ENCODE assay signal across 2 cellular contexts in the genomic region with DNA sequence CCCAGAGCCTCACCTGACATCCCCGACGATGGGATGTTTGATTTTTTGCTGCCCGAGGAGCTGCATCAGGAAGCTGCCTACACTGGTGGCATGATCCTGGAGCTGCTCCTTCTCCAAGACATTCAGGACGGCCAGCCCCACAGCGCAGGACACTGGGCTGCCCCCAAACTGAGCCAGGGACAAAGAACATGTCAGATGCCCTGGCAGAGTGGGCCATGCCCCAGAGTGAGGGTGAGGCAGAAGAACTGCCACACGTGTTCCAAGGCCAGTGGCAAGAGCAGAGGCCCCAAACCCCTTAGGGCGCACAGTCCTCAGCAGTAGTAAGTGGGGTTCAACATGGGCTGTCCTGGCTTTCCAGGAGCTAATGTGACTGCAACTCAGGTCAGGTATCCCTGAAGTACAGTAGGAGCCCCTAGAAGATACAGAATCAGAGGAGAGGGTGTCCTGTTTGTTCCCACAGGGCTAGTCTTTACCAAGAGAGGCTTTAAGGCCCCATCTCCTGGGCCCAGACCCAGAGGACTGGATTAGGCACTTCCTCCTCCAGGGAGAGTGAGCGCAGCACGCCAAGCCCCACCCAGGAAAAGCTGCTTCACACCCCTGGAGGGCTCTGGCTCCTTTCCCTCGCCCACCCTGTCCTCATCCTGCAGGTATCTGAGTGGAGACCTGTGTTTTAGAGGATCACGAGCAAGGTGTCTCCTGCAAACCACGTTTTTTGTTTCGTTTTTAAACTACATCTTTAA.
TF ChIP-seq lines count a peak whose summit lies in the region.

No MANE protein-coding gene starts in this region.

TF ChIP-seq in HepG2, 621 proteins besides CTCF, POLR2A, EP300 and RAD21:
- TF ChIP-seq RBFOX2 (IDR thresholded peaks at IDR 0.05; ENCODE audit: low read depth, low read length) (no peak), ZNF30 (CRISPR knock-in tag; IDR thresholded peaks at IDR 0.05) (no peak), ZFP41 (CRISPR knock-in tag; IDR thresholded peaks at IDR 0.05; ENCODE audit: borderline replicate concordance) (no peak), AGO2 (optimal IDR thresholded peaks at IDR 0.05; ENCODE audit: low read depth, low read length) (peak; percentile 50), ELF4 (CRISPR knock-in tag; IDR thresholded peaks at IDR 0.05; ENCODE audit: borderline replicate concordance) (no peak), RBM22 (optimal IDR thresholded peaks at IDR 0.05; ENCODE audit: low read length) (peak; percentile 2), SRSF4 (IDR thresholded peaks at IDR 0.05; ENCODE audit: low read depth, low read length, poor library complexity, severe bottlenecking) (no peak), POLR2G (IDR thresholded peaks at IDR 0.05; ENCODE audit: low read depth, low read length) (0 out of 2 replicates have a peak, but pooled peaks have one; percentile 28), ZBTB3 (CRISPR knock-in tag; IDR thresholded peaks at IDR 0.05; ENCODE audit: borderline replicate concordance, low read depth) (no peak)
- TF ChIP-seq, protein P1, sequence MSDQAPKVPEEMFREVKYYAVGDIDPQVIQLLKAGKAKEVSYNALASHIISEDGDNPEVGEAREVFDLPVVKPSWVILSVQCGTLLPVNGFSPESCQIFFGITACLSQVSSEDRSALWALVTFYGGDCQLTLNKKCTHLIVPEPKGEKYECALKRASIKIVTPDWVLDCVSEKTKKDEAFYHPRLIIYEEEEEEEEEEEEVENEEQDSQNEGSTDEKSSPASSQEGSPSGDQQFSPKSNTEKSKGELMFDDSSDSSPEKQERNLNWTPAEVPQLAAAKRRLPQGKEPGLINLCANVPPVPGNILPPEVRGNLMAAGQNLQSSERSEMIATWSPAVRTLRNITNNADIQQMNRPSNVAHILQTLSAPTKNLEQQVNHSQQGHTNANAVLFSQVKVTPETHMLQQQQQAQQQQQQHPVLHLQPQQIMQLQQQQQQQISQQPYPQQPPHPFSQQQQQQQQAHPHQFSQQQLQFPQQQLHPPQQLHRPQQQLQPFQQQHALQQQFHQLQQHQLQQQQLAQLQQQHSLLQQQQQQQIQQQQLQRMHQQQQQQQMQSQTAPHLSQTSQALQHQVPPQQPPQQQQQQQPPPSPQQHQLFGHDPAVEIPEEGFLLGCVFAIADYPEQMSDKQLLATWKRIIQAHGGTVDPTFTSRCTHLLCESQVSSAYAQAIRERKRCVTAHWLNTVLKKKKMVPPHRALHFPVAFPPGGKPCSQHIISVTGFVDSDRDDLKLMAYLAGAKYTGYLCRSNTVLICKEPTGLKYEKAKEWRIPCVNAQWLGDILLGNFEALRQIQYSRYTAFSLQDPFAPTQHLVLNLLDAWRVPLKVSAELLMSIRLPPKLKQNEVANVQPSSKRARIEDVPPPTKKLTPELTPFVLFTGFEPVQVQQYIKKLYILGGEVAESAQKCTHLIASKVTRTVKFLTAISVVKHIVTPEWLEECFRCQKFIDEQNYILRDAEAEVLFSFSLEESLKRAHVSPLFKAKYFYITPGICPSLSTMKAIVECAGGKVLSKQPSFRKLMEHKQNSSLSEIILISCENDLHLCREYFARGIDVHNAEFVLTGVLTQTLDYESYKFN (CRISPR knock-in tag; conservative IDR thresholded peaks at IDR 0.05): no peak
- TF ChIP-seq, protein P2, sequence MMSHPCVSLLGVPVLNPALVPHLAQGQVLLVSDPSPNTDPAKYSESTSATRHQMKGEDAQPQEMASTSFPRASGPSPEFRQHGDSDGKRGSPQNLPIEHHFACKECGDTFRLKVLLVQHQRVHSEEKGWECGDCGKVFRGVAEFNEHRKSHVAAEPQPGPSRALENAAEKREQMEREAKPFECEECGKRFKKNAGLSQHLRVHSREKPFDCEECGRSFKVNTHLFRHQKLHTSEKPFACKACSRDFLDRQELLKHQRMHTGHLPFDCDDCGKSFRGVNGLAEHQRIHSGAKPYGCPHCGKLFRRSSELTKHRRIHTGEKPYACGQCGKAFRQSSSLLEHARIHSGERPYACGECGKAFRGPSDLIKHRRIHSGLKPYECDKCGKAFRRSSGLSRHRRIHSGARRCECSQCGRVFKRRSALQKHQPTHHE (CRISPR knock-in tag; IDR thresholded peaks at IDR 0.05; ENCODE audit: borderline replicate concordance): no peak
- TF ChIP-seq, protein P3, sequence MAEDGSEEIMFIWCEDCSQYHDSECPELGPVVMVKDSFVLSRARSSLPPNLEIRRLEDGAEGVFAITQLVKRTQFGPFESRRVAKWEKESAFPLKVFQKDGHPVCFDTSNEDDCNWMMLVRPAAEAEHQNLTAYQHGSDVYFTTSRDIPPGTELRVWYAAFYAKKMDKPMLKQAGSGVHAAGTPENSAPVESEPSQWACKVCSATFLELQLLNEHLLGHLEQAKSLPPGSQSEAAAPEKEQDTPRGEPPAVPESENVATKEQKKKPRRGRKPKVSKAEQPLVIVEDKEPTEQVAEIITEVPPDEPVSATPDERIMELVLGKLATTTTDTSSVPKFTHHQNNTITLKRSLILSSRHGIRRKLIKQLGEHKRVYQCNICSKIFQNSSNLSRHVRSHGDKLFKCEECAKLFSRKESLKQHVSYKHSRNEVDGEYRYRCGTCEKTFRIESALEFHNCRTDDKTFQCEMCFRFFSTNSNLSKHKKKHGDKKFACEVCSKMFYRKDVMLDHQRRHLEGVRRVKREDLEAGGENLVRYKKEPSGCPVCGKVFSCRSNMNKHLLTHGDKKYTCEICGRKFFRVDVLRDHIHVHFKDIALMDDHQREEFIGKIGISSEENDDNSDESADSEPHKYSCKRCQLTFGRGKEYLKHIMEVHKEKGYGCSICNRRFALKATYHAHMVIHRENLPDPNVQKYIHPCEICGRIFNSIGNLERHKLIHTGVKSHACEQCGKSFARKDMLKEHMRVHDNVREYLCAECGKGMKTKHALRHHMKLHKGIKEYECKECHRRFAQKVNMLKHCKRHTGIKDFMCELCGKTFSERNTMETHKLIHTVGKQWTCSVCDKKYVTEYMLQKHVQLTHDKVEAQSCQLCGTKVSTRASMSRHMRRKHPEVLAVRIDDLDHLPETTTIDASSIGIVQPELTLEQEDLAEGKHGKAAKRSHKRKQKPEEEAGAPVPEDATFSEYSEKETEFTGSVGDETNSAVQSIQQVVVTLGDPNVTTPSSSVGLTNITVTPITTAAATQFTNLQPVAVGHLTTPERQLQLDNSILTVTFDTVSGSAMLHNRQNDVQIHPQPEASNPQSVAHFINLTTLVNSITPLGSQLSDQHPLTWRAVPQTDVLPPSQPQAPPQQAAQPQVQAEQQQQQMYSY (CRISPR knock-in tag; IDR thresholded peaks at IDR 0.05): no peak

TF ChIP-seq in liver, 16 proteins besides CTCF, POLR2A, EP300 and RAD21:
- TF ChIP-seq GABPA (IDR thresholded peaks at IDR 0.05 in 1 of 2, conservative IDR thresholded peaks at IDR 0.05 in 1 of 2) (no peak), SP1 (IDR thresholded peaks at IDR 0.05) (no peak), NR2F2 (IDR thresholded peaks at IDR 0.05) (no peak), TAF1 (conservative IDR thresholded peaks at IDR 0.05) (no peak), JUND (IDR thresholded peaks at IDR 0.05) (no peak), FOXA1 (IDR thresholded peaks at IDR 0.05) (no peak), FOXA2 (IDR thresholded peaks at IDR 0.05) (no peak)
- TF ChIP-seq, protein P4, sequence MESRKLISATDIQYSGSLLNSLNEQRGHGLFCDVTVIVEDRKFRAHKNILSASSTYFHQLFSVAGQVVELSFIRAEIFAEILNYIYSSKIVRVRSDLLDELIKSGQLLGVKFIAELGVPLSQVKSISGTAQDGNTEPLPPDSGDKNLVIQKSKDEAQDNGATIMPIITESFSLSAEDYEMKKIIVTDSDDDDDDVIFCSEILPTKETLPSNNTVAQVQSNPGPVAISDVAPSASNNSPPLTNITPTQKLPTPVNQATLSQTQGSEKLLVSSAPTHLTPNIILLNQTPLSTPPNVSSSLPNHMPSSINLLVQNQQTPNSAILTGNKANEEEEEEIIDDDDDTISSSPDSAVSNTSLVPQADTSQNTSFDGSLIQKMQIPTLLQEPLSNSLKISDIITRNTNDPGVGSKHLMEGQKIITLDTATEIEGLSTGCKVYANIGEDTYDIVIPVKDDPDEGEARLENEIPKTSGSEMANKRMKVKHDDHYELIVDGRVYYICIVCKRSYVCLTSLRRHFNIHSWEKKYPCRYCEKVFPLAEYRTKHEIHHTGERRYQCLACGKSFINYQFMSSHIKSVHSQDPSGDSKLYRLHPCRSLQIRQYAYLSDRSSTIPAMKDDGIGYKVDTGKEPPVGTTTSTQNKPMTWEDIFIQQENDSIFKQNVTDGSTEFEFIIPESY (IDR thresholded peaks at IDR 0.05): no peak
- TF ChIP-seq, protein P5, sequence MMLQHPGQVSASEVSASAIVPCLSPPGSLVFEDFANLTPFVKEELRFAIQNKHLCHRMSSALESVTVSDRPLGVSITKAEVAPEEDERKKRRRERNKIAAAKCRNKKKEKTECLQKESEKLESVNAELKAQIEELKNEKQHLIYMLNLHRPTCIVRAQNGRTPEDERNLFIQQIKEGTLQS (IDR thresholded peaks at IDR 0.05): no peak
